ENCODE assay signal across 27 cellular contexts in genomic region chr3:4332574-4332973, GRCh38.
"Had no signal": no experiment of that assay in that cellular context is flagged by ENCODE, and none has a peak within 500 bp of the region (broad histone marks: within the 10 kb centered on the region; RNA-seq: fewer than 3 reads in every experiment).

No MANE protein-coding gene starts in this region.

- H3K79me2 ChIP-seq: hepatocyte had no signal

- H2AFZ ChIP-seq: hepatocyte, neural progenitor cell had no signal

- ATAC-seq: left cardiac atrium; left lung; lower lobe of right lung; naive thymus-derived CD8-positive, alpha-beta T cell; sciatic nerve; stimulated activated effector memory CD8-positive, alpha-beta T cell treated with anti-CD3 and anti-CD28 coated beads, Interleukin-12 subunit alpha, Interleukin-12 subunit beta, amount 100 ng/mL, for 72 hours; upper lobe of right lung had no signal

- H3K27ac Mint-ChIP-seq: naive thymus-derived CD8-positive, alpha-beta T cell; nephron; neural progenitor cell; progenitor cell of endocrine pancreas; stimulated activated effector memory CD8-positive, alpha-beta T cell treated with anti-CD3 and anti-CD28 coated beads, Interleukin-12 subunit alpha, Interleukin-12 subunit beta, amount 100 ng/mL, for 72 hours; stimulated activated naive CD8-positive, alpha-beta T cell treated with anti-CD3 and anti-CD28 coated beads, Interleukin-15, Interleukin-2, amounts not matched to agents 100 ng/mL and 50 ng/mL, for 24 hours had no signal

- H3K4me3 Mint-ChIP-seq: naive thymus-derived CD8-positive, alpha-beta T cell; nephron; neural progenitor cell; stimulated activated effector memory CD8-positive, alpha-beta T cell treated with anti-CD3 and anti-CD28 coated beads, Interleukin-12 subunit alpha, Interleukin-12 subunit beta, amount 100 ng/mL, for 72 hours; stimulated activated naive CD8-positive, alpha-beta T cell treated with anti-CD3 and anti-CD28 coated beads, Interleukin-15, Interleukin-2, amounts not matched to agents 100 ng/mL and 50 ng/mL, for 24 hours had no signal

- H3K27me3 Mint-ChIP-seq: naive thymus-derived CD8-positive, alpha-beta T cell; progenitor cell of endocrine pancreas; stimulated activated naive CD8-positive, alpha-beta T cell treated with anti-CD3 and anti-CD28 coated beads, Interleukin-15, Interleukin-2, amounts not matched to agents 100 ng/mL and 50 ng/mL, for 24 hours had no signal

- H3K4me1 Mint-ChIP-seq: nephron; neural progenitor cell; stimulated activated effector memory CD8-positive, alpha-beta T cell treated with anti-CD3 and anti-CD28 coated beads, Interleukin-12 subunit alpha, Interleukin-12 subunit beta, amount 100 ng/mL, for 72 hours had no signal

- H3K27me3 ChIP-seq: hepatocyte, left lung, neural progenitor cell, ovary, right atrium auricular region, spleen, suprapubic skin, tibial artery, upper lobe of right lung, uterus had no signal

- H3K4me3 ChIP-seq: hepatocyte, left lung, lower lobe of right lung, neural progenitor cell, ovary, right atrium auricular region, skin epidermis, spleen, suprapubic skin, thoracic aorta, tibial artery, upper lobe of right lung, uterus had no signal

- H3K4me1 ChIP-seq: left lung, lower lobe of right lung, neural progenitor cell, right atrium auricular region, suprapubic skin, upper lobe of right lung, uterus had no signal

- H3K36me3 Mint-ChIP-seq: neural progenitor cell; stimulated activated effector memory CD8-positive, alpha-beta T cell treated with anti-CD3 and anti-CD28 coated beads, Interleukin-12 subunit alpha, Interleukin-12 subunit beta, amount 100 ng/mL, for 72 hours had no signal

- H3K9ac ChIP-seq: neural progenitor cell had no signal

- H3K4me2 ChIP-seq: hepatocyte, neural progenitor cell had no signal

- H3K27ac ChIP-seq: hepatocyte, left lung, lower lobe of right lung, neural progenitor cell, ovary, right atrium auricular region, skin epidermis, spleen, suprapubic skin, thoracic aorta, tibial artery, upper lobe of right lung, uterus had no signal

- FAIRE-seq: keratinocyte had no signal

- H3K9me3 ChIP-seq: lower lobe of right lung, ovary, right atrium auricular region, thoracic aorta, tibial artery, upper lobe of right lung, uterus had no signal

- DNase-seq: kidney glomerular epithelial cell; left cardiac atrium; left lung; lower lobe of right lung; mammary epithelial cell; mesenchymal stem cell; naive thymus-derived CD8-positive, alpha-beta T cell; ovary; spleen; stimulated activated CD4-positive, alpha-beta T cell treated with anti-CD3 and anti-CD28 coated beads, Interleukin-4, amount 100 ng/mL, for 24 hours; stimulated activated naive CD4-positive, alpha-beta T cell; tibial artery; trophoblast cell; upper lobe of right lung; uterus had no signal

- H3K36me3 ChIP-seq: left lung, lower lobe of right lung, neural progenitor cell, ovary, right atrium auricular region, suprapubic skin, thoracic aorta, tibial artery, upper lobe of right lung, uterus had no signal
